In genomic region chr14:78614651-78615050, GRCh38 we compare ENCODE assay signal across 18 cellular contexts.
"Had no signal": no experiment of that assay in that cellular context is flagged by ENCODE, and none has a peak within 500 bp of the region (broad histone marks: within the 10 kb centered on the region; RNA-seq: fewer than 3 reads in every experiment).

No MANE protein-coding gene starts in this region.

- H3K9me3 ChIP-seq: gastrocnemius medialis, psoas muscle, right lobe of liver, stomach had no signal

- DNase-seq: dorsolateral prefrontal cortex; effector CD8-positive, alpha-beta T cell; gastrocnemius medialis; islet precursor cell; mammary epithelial cell; naive thymus-derived CD4-positive, alpha-beta T cell; nephron progenitor cell; psoas muscle; retina; right lobe of liver; stimulated activated CD4-positive, alpha-beta T cell treated with anti-CD3 and anti-CD28 coated beads, Interleukin-4, amount 100 ng/mL, for 1 hour; stomach; substantia nigra had no signal

- FAIRE-seq: urothelium cell line had no signal

- H3K4me1 ChIP-seq: gastrocnemius medialis, psoas muscle, right lobe of liver, stomach had no signal

- H3K27ac ChIP-seq: coronary artery, gastrocnemius medialis, psoas muscle, right lobe of liver, stomach had no signal

- H3K4me3 Mint-ChIP-seq: naive thymus-derived CD4-positive, alpha-beta T cell; nephron progenitor cell; stimulated activated memory B cell treated with anti-CD40 and anti-IgM and Interleukin-4, amounts not matched to agents 10 μg/mL and 1 μg/mL and 100 μg/mL, for 72 hours; type B pancreatic cell had no signal

- H3K9me3 Mint-ChIP-seq: nephron progenitor cell; stimulated activated memory B cell treated with anti-CD40 and anti-IgM and Interleukin-4, amounts not matched to agents 10 μg/mL and 1 μg/mL and 100 μg/mL, for 72 hours; type B pancreatic cell had no signal

- H3K27ac Mint-ChIP-seq: naive thymus-derived CD4-positive, alpha-beta T cell; nephron progenitor cell; stimulated activated memory B cell treated with anti-CD40 and anti-IgM and Interleukin-4, amounts not matched to agents 10 μg/mL and 1 μg/mL and 100 μg/mL, for 72 hours; type B pancreatic cell had no signal

- H3K4me3 ChIP-seq: coronary artery, dorsolateral prefrontal cortex, gastrocnemius medialis, psoas muscle, right lobe of liver, stomach had no signal

- H3K27me3 Mint-ChIP-seq: stimulated activated memory B cell treated with anti-CD40 and anti-IgM and Interleukin-4, amounts not matched to agents 10 μg/mL and 1 μg/mL and 100 μg/mL, for 72 hours had no signal

- H3K36me3 ChIP-seq: gastrocnemius medialis, right lobe of liver, stomach had no signal

- H3K4me1 Mint-ChIP-seq: naive thymus-derived CD4-positive, alpha-beta T cell; nephron progenitor cell; stimulated activated memory B cell treated with anti-CD40 and anti-IgM and Interleukin-4, amounts not matched to agents 10 μg/mL and 1 μg/mL and 100 μg/mL, for 72 hours had no signal

- ATAC-seq: gastrocnemius medialis; left lobe of liver; naive thymus-derived CD4-positive, alpha-beta T cell; psoas muscle; right lobe of liver; stimulated activated memory B cell treated with anti-CD40 and anti-IgM and Interleukin-4, amounts not matched to agents 10 μg/mL and 1 μg/mL and 100 μg/mL, for 72 hours had no signal

- H3K27me3 ChIP-seq: dorsolateral prefrontal cortex, gastrocnemius medialis, right lobe of liver had no signal
